ENCODE assay signal across 14 cellular contexts in genomic region chr5:145479271-145479670, GRCh38.
DNase-seq lines count a peak whose midpoint lies in the region; ATAC-seq and TF ChIP-seq lines count a peak whose summit lies in the region.
"Had no signal": no experiment of that assay in that cellular context is flagged by ENCODE, and none has a peak within 500 bp of the region (broad histone marks: within the 10 kb centered on the region; RNA-seq: fewer than 3 reads in every experiment).

No MANE protein-coding gene starts in this region.

- H3K27me3 Mint-ChIP-seq in GM23338 (ENCODE audit: insufficient read depth, low read depth, poor library complexity) = peaks cover 2% of the 10 kb centered on the region

- peak overlapping the region; percentile 53; the same call in 1 of the 2 replicates for H2AFZ ChIP-seq in GM23338

- ATAC-seq in GM23338 (peak; percentile 38; the same call in 2 of the 3 replicates), heart right ventricle (no peak)
- ATAC-seq: body of pancreas had no signal

- no peak overlapping the region for H3K4me3 ChIP-seq in GM23338
- H3K4me3 ChIP-seq in fibroblast of mammary gland (ENCODE audit: control insufficient read depth, low read depth, low read length) = no peak overlapping the region
- H3K4me3 ChIP-seq in thyroid gland (replicated peaks in 1 of 3) = no peak overlapping the region
- no peak overlapping the region for H3K4me3 ChIP-seq in heart right ventricle
- H3K4me3 ChIP-seq: BLaER1 treated with 17β-estradiol and CSF1 and Interleukin-3, amounts not matched to agents 10 nM and 100 nM; body of pancreas; prostate gland had no signal

- TF ChIP-seq CTCF in GM23338 (conservative IDR thresholded peaks at IDR 0.05; ENCODE audit: low read depth in 2 of 2) (no peak), RWPE1 (conservative IDR thresholded peaks at IDR 0.05; ENCODE audit: low read depth) (no peak), fibroblast of mammary gland (conservative IDR thresholded peaks at IDR 0.05; ENCODE audit: control insufficient read depth, insufficient read depth, low read depth, low read length) (no peak), thyroid gland (IDR thresholded peaks at IDR 0.05) (no peak), heart right ventricle (IDR thresholded peaks at IDR 0.05) (no peak)

- intact Hi-C loops in thyroid gland (cut with DNase I) = no loop called here
- intact Hi-C loops in heart right ventricle (cut with DNase I) = no loop called here

- H3F3A ChIP-seq in GM23338 (replicated peaks; ENCODE audit: low read depth) = no peaks in the 10 kb centered on the region

- H3K27ac Mint-ChIP-seq in GM23338 = no peak overlapping the region

- peaks cover 7% of the 10 kb centered on the region; the same call in 2 of the 3 replicates for H3K4me1 Mint-ChIP-seq in GM23338

- DNase-seq in GM23338 (ENCODE audit: low spot score) (peak; percentile 29), RWPE1 (ENCODE audit: low spot score) (peak; percentile 15), fibroblast of mammary gland (ENCODE audit: low read depth) (peak; percentile 34), pulmonary artery endothelial cell (ENCODE audit: low read depth, low spot score) (peak; percentile 40), AML-193 (lab: John Stamatoyannopoulos, UW) (no peak), thyroid gland (no peak), heart right ventricle (no peak)
- DNase-seq: activated gamma-delta T cell; effector CD8-positive, alpha-beta T cell; NCI-H1048; substantia nigra had no signal

- H3K4me3 Mint-ChIP-seq in GM23338 = no peak overlapping the region

- H3K4me1 ChIP-seq in GM23338 (ENCODE audit: insufficient read depth) (0 out of 2 replicates have a peak, but pooled peaks cover 5% of the 10 kb centered on the region), thyroid gland (no peaks in the 10 kb centered on the region), heart right ventricle (no peaks in the 10 kb centered on the region)
- H3K4me1 ChIP-seq: BLaER1 treated with 17β-estradiol and CSF1 and Interleukin-3, amounts not matched to agents 10 nM and 100 nM; body of pancreas; prostate gland had no signal

- H3K9me3 ChIP-seq in thyroid gland (no peaks in the 10 kb centered on the region), heart right ventricle (no peaks in the 10 kb centered on the region)
- H3K9me3 ChIP-seq: BLaER1 treated with 17β-estradiol and CSF1 and Interleukin-3, amounts not matched to agents 10 nM and 100 nM; body of pancreas; prostate gland had no signal

- H3K79me2 ChIP-seq in GM23338 (replicated peaks; ENCODE audit: insufficient read depth) = no peaks in the 10 kb centered on the region

- H4K20me1 ChIP-seq in GM23338 (replicated peaks; ENCODE audit: insufficient read depth) = no peaks in the 10 kb centered on the region
- H4K20me1 ChIP-seq: BLaER1 treated with 17β-estradiol and CSF1 and Interleukin-3, amounts not matched to agents 10 nM and 100 nM had no signal

- POLR2A ChIA-PET in RWPE1 (lab: Yijun Ruan, JAX; ENCODE audit: low non-redundant PET) = no interaction called here

- H3K36me3 ChIP-seq in GM23338 (ENCODE audit: insufficient read depth) (no peaks in the 10 kb centered on the region), thyroid gland (no peaks in the 10 kb centered on the region), heart right ventricle (no peaks in the 10 kb centered on the region)
- H3K36me3 ChIP-seq: BLaER1 treated with 17β-estradiol and CSF1 and Interleukin-3, amounts not matched to agents 10 nM and 100 nM; prostate gland had no signal

- H3K9me2 ChIP-seq in GM23338 (ENCODE audit: insufficient read depth) = peaks cover 5% of the 10 kb centered on the region; the same call in 1 of the 2 replicates

- no peaks in the 10 kb centered on the region for H3K9me3 Mint-ChIP-seq in GM23338

- TF ChIP-seq POLR2A in thyroid gland (IDR thresholded peaks at IDR 0.05) = no peak

- 69 to 76% methylated on average over 4 of the region's 4 CpGs for WGBS in thyroid gland, 2 donors
- WGBS in heart right ventricle, 2 donors = 58 to 65% methylated on average over 4 of the region's 4 CpGs

- H3K36me3 Mint-ChIP-seq in GM23338 (ENCODE audit: low read depth) = no peaks in the 10 kb centered on the region

- CTCF ChIA-PET in RWPE1 (lab: Yijun Ruan, JAX) = interaction anchor here (0.5 to 0.7 kb wide), 3 partner anchors 76 to 1511 kb away, joined by 3 to 5 read pairs (median 3); no protein-coding TSS in a partner anchor

- no peak overlapping the region for H3K27ac ChIP-seq in GM23338 (ENCODE audit: low read depth)
- no peak overlapping the region for H3K27ac ChIP-seq in RWPE1
- no peak overlapping the region for H3K27ac ChIP-seq in thyroid gland
- no peak overlapping the region for H3K27ac ChIP-seq in heart right ventricle
- H3K27ac ChIP-seq: BLaER1 treated with 17β-estradiol and CSF1 and Interleukin-3, amounts not matched to agents 10 nM and 100 nM; body of pancreas; prostate gland had no signal

- H3K4me2 ChIP-seq in GM23338 = no peak overlapping the region
- H3K4me2 ChIP-seq: BLaER1 treated with 17β-estradiol and CSF1 and Interleukin-3, amounts not matched to agents 10 nM and 100 nM had no signal

- H3K27me3 ChIP-seq in GM23338 (ENCODE audit: insufficient read depth) (no peaks in the 10 kb centered on the region), thyroid gland (no peaks in the 10 kb centered on the region), heart right ventricle (no peaks in the 10 kb centered on the region)
- H3K27me3 ChIP-seq: BLaER1 treated with 17β-estradiol and CSF1 and Interleukin-3, amounts not matched to agents 10 nM and 100 nM; body of pancreas had no signal

TF ChIP-seq in GM23338, 12 proteins besides CTCF, POLR2A, EP300 and RAD21:
- TF ChIP-seq STAT1 (IDR thresholded peaks at IDR 0.05; ENCODE audit: unreplicated experiment) (no peak), ZNF331 (CRISPR knock-in tag; IDR thresholded peaks at IDR 0.05; ENCODE audit: low read depth) (no peak), POLR2AphosphoS5 (IDR thresholded peaks at IDR 0.05; ENCODE audit: low read depth) (no peak), ZNF114 (CRISPR knock-in tag; IDR thresholded peaks at IDR 0.05) (no peak), NANOG (IDR thresholded peaks at IDR 0.05; ENCODE audit: borderline replicate concordance) (no peak)
- TF ChIP-seq, protein P1, sequence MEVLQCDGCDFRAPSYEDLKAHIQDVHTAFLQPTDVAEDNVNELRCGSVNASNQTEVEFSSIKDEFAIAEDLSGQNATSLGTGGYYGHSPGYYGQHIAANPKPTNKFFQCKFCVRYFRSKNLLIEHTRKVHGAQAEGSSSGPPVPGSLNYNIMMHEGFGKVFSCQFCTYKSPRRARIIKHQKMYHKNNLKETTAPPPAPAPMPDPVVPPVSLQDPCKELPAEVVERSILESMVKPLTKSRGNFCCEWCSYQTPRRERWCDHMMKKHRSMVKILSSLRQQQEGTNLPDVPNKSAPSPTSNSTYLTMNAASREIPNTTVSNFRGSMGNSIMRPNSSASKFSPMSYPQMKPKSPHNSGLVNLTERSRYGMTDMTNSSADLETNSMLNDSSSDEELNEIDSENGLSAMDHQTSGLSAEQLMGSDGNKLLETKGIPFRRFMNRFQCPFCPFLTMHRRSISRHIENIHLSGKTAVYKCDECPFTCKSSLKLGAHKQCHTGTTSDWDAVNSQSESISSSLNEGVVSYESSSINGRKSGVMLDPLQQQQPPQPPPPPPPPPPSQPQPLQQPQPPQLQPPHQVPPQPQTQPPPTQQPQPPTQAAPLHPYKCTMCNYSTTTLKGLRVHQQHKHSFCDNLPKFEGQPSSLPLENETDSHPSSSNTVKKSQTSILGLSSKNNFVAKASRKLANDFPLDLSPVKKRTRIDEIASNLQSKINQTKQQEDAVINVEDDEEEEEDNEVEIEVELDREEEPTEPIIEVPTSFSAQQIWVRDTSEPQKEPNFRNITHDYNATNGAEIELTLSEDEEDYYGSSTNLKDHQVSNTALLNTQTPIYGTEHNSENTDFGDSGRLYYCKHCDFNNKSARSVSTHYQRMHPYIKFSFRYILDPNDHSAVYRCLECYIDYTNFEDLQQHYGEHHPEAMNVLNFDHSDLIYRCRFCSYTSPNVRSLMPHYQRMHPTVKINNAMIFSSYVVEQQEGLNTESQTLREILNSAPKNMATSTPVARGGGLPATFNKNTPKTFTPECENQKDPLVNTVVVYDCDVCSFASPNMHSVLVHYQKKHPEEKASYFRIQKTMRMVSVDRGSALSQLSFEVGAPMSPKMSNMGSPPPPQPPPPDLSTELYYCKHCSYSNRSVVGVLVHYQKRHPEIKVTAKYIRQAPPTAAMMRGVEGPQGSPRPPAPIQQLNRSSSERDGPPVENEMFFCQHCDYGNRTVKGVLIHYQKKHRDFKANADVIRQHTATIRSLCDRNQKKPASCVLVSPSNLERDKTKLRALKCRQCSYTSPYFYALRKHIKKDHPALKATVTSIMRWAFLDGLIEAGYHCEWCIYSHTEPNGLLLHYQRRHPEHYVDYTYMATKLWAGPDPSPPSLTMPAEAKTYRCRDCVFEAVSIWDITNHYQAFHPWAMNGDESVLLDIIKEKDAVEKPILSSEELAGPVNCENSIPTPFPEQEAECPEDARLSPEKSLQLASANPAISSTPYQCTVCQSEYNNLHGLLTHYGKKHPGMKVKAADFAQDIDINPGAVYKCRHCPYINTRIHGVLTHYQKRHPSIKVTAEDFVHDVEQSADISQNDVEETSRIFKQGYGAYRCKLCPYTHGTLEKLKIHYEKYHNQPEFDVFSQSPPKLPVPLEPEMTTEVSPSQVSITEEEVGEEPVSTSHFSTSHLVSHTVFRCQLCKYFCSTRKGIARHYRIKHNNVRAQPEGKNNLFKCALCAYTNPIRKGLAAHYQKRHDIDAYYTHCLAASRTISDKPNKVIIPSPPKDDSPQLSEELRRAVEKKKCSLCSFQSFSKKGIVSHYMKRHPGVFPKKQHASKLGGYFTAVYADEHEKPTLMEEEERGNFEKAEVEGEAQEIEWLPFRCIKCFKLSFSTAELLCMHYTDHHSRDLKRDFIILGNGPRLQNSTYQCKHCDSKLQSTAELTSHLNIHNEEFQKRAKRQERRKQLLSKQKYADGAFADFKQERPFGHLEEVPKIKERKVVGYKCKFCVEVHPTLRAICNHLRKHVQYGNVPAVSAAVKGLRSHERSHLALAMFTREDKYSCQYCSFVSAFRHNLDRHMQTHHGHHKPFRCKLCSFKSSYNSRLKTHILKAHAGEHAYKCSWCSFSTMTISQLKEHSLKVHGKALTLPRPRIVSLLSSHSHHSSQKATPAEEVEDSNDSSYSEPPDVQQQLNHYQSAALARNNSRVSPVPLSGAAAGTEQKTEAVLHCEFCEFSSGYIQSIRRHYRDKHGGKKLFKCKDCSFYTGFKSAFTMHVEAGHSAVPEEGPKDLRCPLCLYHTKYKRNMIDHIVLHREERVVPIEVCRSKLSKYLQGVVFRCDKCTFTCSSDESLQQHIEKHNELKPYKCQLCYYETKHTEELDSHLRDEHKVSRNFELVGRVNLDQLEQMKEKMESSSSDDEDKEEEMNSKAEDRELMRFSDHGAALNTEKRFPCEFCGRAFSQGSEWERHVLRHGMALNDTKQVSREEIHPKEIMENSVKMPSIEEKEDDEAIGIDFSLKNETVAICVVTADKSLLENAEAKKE (CRISPR knock-in tag; IDR thresholded peaks at IDR 0.05) = no peak
TF ChIP-seq in GM23338: peak in this region for 0.

Comparison
In these comparisons a context has a peak if more than half of its experiments do, and no peak if none do; other contexts are left out.
1. DNase-seq: peak in GM23338 (single experiment), RWPE1 (single experiment), fibroblast of mammary gland (single experiment) and pulmonary artery endothelial cell (single experiment); none in AML-193 (0 of 2), thyroid gland (0 of 2) and heart right ventricle (0 of 2).